Comparison of ENCODE assay signal across 1 cellular context in the genomic region with DNA sequence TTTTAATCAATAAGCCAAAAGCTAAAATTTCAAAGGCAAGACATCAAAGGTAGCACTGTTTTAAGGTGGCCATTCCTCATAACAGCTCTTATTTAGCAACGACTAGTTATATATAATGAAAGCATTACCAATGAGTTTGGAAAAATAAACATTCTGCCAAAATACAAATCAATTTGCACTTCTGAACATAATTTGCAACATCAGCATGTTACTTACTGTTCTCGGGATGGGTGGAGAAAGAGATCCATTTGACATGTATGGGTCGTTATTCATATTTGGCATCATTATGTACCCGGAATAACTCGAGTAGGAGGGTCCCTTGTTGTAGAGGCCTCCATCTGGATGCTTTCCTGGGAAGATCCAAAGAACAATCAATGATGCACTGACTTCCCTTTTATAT.
TF ChIP-seq lines count a peak whose summit lies in the region.

No MANE protein-coding gene starts in this region.

TF ChIP-seq in SK-N-SH treated with all-trans-retinoic acid at 6 μM for 48 hours, 23 proteins besides CTCF, POLR2A, EP300 and RAD21 (continued from another document):
- TF ChIP-seq, protein P1, sequence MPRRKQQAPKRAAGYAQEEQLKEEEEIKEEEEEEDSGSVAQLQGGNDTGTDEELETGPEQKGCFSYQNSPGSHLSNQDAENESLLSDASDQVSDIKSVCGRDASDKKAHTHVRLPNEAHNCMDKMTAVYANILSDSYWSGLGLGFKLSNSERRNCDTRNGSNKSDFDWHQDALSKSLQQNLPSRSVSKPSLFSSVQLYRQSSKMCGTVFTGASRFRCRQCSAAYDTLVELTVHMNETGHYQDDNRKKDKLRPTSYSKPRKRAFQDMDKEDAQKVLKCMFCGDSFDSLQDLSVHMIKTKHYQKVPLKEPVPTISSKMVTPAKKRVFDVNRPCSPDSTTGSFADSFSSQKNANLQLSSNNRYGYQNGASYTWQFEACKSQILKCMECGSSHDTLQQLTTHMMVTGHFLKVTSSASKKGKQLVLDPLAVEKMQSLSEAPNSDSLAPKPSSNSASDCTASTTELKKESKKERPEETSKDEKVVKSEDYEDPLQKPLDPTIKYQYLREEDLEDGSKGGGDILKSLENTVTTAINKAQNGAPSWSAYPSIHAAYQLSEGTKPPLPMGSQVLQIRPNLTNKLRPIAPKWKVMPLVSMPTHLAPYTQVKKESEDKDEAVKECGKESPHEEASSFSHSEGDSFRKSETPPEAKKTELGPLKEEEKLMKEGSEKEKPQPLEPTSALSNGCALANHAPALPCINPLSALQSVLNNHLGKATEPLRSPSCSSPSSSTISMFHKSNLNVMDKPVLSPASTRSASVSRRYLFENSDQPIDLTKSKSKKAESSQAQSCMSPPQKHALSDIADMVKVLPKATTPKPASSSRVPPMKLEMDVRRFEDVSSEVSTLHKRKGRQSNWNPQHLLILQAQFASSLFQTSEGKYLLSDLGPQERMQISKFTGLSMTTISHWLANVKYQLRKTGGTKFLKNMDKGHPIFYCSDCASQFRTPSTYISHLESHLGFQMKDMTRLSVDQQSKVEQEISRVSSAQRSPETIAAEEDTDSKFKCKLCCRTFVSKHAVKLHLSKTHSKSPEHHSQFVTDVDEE (CRISPR knock-in tag; IDR thresholded peaks at IDR 0.05), result no peak
- no peak for TF ChIP-seq ZC3H10 (CRISPR knock-in tag; IDR thresholded peaks at IDR 0.05)
